23 cellular contexts compared by ENCODE assay signal in the genomic region with DNA sequence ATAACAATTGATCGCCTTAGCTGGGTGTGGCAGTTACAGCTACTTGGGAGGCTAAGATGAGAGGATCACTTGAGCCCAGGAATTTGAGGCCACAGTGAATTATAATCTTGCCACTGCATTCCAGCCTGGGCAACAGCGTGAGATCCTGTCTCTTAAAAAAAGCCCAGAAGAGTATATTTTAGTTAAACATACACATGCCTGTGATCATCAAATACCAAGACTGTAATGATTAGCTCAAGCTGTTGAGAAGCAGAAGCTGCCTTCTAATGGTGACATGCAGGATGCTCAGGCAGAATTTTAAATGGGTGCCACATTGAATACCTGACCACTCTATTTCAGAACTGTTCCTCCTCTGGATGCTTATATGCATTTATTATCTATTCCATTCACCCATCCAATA.
"Had no signal": no experiment of that assay in that cellular context is flagged by ENCODE, and none has a peak within 500 bp of the region (broad histone marks: within the 10 kb centered on the region; RNA-seq: fewer than 3 reads in every experiment).

No MANE protein-coding gene starts in this region.

- H3K9me3 Mint-ChIP-seq: activated naive CD4-positive, alpha-beta T cell treated with anti-CD3 and anti-CD28 coated beads, Interleukin-2, amount 50 U/mL, for 24 hours; memory B cell; T-helper 2 cell treated with Interferon-gamma antibody and Interleukin-4, amounts not matched to agents 5 μg/mL and 100 μg/mL, for 36 hours had no signal

- H3K4me3 Mint-ChIP-seq: activated naive CD4-positive, alpha-beta T cell treated with anti-CD3 and anti-CD28 coated beads, Interleukin-2, amount 50 U/mL, for 24 hours; memory B cell; T-helper 2 cell treated with Interferon-gamma antibody and Interleukin-4, amounts not matched to agents 5 μg/mL and 100 μg/mL, for 36 hours had no signal

- H3K36me3 Mint-ChIP-seq: activated naive CD4-positive, alpha-beta T cell treated with anti-CD3 and anti-CD28 coated beads, Interleukin-2, amount 50 U/mL, for 24 hours; memory B cell had no signal

- ATAC-seq: body of pancreas, left cardiac atrium, mucosa of descending colon had no signal

- DNase-seq: activated CD4-positive, alpha-beta T cell treated with anti-CD3 and anti-CD28 coated beads for 1 hour; activated gamma-delta T cell treated with Interleukin-2 at 50 U/mL for 16 hours; activated T-cell treated with anti-CD3 and anti-CD28 coated beads, Interleukin-2, amount 50 U/mL, for 1 hour; anterior cingulate cortex; body of pancreas; glutamatergic neuron; hippocampal formation; left cardiac atrium; mucosa of descending colon; occipital lobe; posterior cingulate gyrus; retina; spleen; stimulated activated CD4-positive, alpha-beta T cell treated with anti-CD3 and anti-CD28 coated beads, Interleukin-4, amount 100 ng/mL, for 1 hour; stimulated activated naive CD4-positive, alpha-beta T cell; testis; trophoblast cell; uterus had no signal

- H3K4me3 ChIP-seq: body of pancreas, cardiac muscle cell, mucosa of descending colon, spleen, testis, uterus had no signal

- H3K27me3 Mint-ChIP-seq: memory B cell had no signal

- H3K27me3 ChIP-seq: body of pancreas, testis, uterus had no signal

- H3K36me3 ChIP-seq: cardiac muscle cell, spleen, uterus had no signal

- H3K27ac ChIP-seq: body of pancreas, cardiac muscle cell, epithelial cell of prostate, testis, uterus had no signal

- H3K27ac Mint-ChIP-seq: memory B cell; T-helper 2 cell treated with Interferon-gamma antibody and Interleukin-4, amounts not matched to agents 5 μg/mL and 100 μg/mL, for 36 hours had no signal

- H3K4me1 ChIP-seq: uterus had no signal

- H3K4me1 Mint-ChIP-seq: activated naive CD4-positive, alpha-beta T cell treated with anti-CD3 and anti-CD28 coated beads, Interleukin-2, amount 50 U/mL, for 24 hours had no signal

- H3K9me3 ChIP-seq: body of pancreas, mucosa of descending colon, spleen, testis, uterus had no signal
